ENCODE assay signal across 8 cellular contexts in genomic region chr16:66406534-66407368, GRCh38. TPM values are rescaled to one million over a fixed set of nuclear protein-coding genes. Genes with fewer than 3 reads are reported as not detected.
DNase-seq lines count a peak whose midpoint lies in the region; ATAC-seq, FAIRE-seq and TF ChIP-seq lines count a peak whose summit lies in the region.

No MANE protein-coding gene starts in this region.

- FAIRE-seq in GM12891 (lab: Jason Lieb, UNC) = peak; percentile 87
- peak; percentile 78 for FAIRE-seq in keratinocyte (lab: Jason Lieb, UNC)

- TF ChIP-seq POLR2A in GM12891 (IDR thresholded peaks at IDR 0.05; ENCODE audit: low read depth, low read length) = no peak

- peak overlapping the region; percentile 37 to 68 (median 53) for H3K4me3 ChIP-seq in keratinocyte (ENCODE audit: control insufficient read depth in 2 of 3, extremely low read depth in 1 of 3, insufficient read depth in 2 of 3, low read depth in 1 of 3, low read length in 3 of 3)

- peaks cover 28% of the 10 kb centered on the region for H3K4me1 ChIP-seq in keratinocyte (ENCODE audit: control insufficient read depth, extremely low read depth, insufficient read depth, low read length)

- H3K27ac ChIP-seq in keratinocyte (ENCODE audit: control insufficient read depth, insufficient read depth, low read length) = peak overlapping the region; percentile 1

- H3K9ac ChIP-seq in keratinocyte (ENCODE audit: control insufficient read depth, extremely low read depth, insufficient read depth, low read length) = peak overlapping the region; percentile 36

- H3K79me2 ChIP-seq in keratinocyte (ENCODE audit: control insufficient read depth, insufficient read depth, low read length) = no peaks in the 10 kb centered on the region

- peak overlapping the region; percentile 86 for H2AFZ ChIP-seq in keratinocyte (ENCODE audit: control insufficient read depth, low read length)

- DNase-seq in GM12891 (ENCODE audit: insufficient read length, low spot score) = peak; percentile 80
- DNase-seq in NCI-H2196 (lab: John Stamatoyannopoulos, UW; ENCODE audit: unreplicated experiment) = peak; percentile 53
- peak; percentile 75 to 92 (median 82) for DNase-seq in activated CD4-positive, CD25-positive, alpha-beta regulatory T cell (lab: John Stamatoyannopoulos, UW)
- peak; percentile 85 for DNase-seq in cerebellar cortex (ENCODE audit: low spot score)
- no peak for DNase-seq in keratinocyte (ENCODE audit: low read depth, low spot score)
- peak; percentile 89 for DNase-seq in stimulated activated CD4-positive, alpha-beta T cell treated with anti-CD3 and anti-CD28 coated beads, Interleukin-12 subunit alpha, Interleukin-12 subunit beta, amount 100 ng/mL, for 4 hours

- H3K36me3 ChIP-seq in keratinocyte (ENCODE audit: control insufficient read depth in 2 of 2, extremely low read depth in 1 of 2, insufficient read depth in 2 of 2, low read length in 2 of 2) = no peaks in the 10 kb centered on the region

- peaks cover 6% of the 10 kb centered on the region for H3K27me3 ChIP-seq in keratinocyte (ENCODE audit: control insufficient read depth, extremely low read depth, insufficient read depth, low read length)

- H3K9me3 ChIP-seq in keratinocyte (ENCODE audit: control insufficient read depth, low read depth, low read length) = no peaks in the 10 kb centered on the region

- H4K20me1 ChIP-seq in keratinocyte (ENCODE audit: control insufficient read depth, extremely low read depth, insufficient read depth, low read length) = no peaks in the 10 kb centered on the region

- H3K4me2 ChIP-seq in keratinocyte (ENCODE audit: control insufficient read depth, extremely low read depth, insufficient read depth, low read depth, low read length) = peak overlapping the region; percentile 82

- peak; percentile 77 to 88 (median 78) for TF ChIP-seq CTCF in keratinocyte (optimal IDR thresholded peaks at IDR 0.05 in 1 of 3, IDR thresholded peaks at IDR 0.05 in 1 of 3, conservative IDR thresholded peaks at IDR 0.05 in 1 of 3; ENCODE audit: extremely low read depth in 1 of 3, insufficient read depth in 2 of 3, low read length in 3 of 3)

- no peaks in the 10 kb centered on the region for H3K9me1 ChIP-seq in keratinocyte (ENCODE audit: control insufficient read depth, extremely low read depth, insufficient read depth, low read length)

- dilution Hi-C loops in keratinocyte (cut with MboI; ENCODE audit: extremely low pct_ligation_motif_present, low sequenced_read_pairs) = no loop called here

- ATAC-seq in HG02884 (IDR thresholded peaks at IDR 0.05; ENCODE audit: unreplicated experiment) (peak; percentile 78), GM18519 (IDR thresholded peaks at IDR 0.05; ENCODE audit: low FRiP score, unreplicated experiment) (no peak)

TF ChIP-seq in GM12891, 5 proteins besides CTCF, POLR2A, EP300 and RAD21:
- TF ChIP-seq POLR2AphosphoS5 (IDR thresholded peaks at IDR 0.05; ENCODE audit: low read depth, low read length) (no peak), SPI1 (IDR thresholded peaks at IDR 0.05; ENCODE audit: low read depth, low read length) (no peak), PAX5 (IDR thresholded peaks at IDR 0.05; ENCODE audit: insufficient read depth, low read length, severe bottlenecking) (no peak), TAF1 (IDR thresholded peaks at IDR 0.05; ENCODE audit: low read depth, low read length) (no peak), POU2F2 (IDR thresholded peaks at IDR 0.05; ENCODE audit: low read depth, low read length) (no peak)

RNA-seq across cellular contexts. Expression of gene BEAN1, which starts 20.3 kb away (rescaled TPM):
- not detected for polyA plus RNA-seq in GM12891 (2012; ENCODE audit: low read depth, missing spikeins)
- 0.07 to 0.82 TPM (median 0.24 TPM) in 3 replicates for polyA plus RNA-seq in keratinocyte
- polyA plus RNA-seq in keratinocyte (2011; ENCODE audit: low read depth) = 0.27 TPM
- 0.13 and 0.51 TPM in 2 replicates for polyA plus RNA-seq in keratinocyte (2011; cell fraction: cytosol; rRNA removed)
- polyA plus RNA-seq in keratinocyte (2011; cell fraction: nucleus; rRNA removed) = 0.75 and 1.0 TPM in 2 replicates
- 0.15 and 1.7 TPM in 2 replicates for polyA plus RNA-seq in keratinocyte (2012; ENCODE audit: low replicate concordance)
- polyA minus RNA-seq in keratinocyte = 0.13 to 0.29 TPM (median 0.26 TPM) in 3 replicates
- not detected for polyA minus RNA-seq in keratinocyte (2011; cell fraction: cytosol; rRNA and poly(A)+ RNA removed)
- polyA minus RNA-seq in keratinocyte (2011; cell fraction: nucleus; rRNA and poly(A)+ RNA removed) = 0.32 TPM in 1 of 2 replicates, not detected in the other

RNA-seq across cellular contexts. Expression of gene CDH5, which starts 40.3 kb away (rescaled TPM):
- not detected for polyA plus RNA-seq in GM12891 (2012; ENCODE audit: low read depth, missing spikeins)
- 0.02 to 0.05 TPM in 2 of 3 replicates, not detected in the other for polyA plus RNA-seq in keratinocyte
- polyA plus RNA-seq in keratinocyte (2011; ENCODE audit: low read depth) = 0.85 TPM
- 0.01 TPM in 1 of 2 replicates, not detected in the other for polyA plus RNA-seq in keratinocyte (2011; cell fraction: cytosol; rRNA removed)
- 0.06 and 0.12 TPM in 2 replicates for polyA plus RNA-seq in keratinocyte (2011; cell fraction: nucleus; rRNA removed)
- 0.06 TPM in 1 of 2 replicates, not detected in the other for polyA plus RNA-seq in keratinocyte (2012; ENCODE audit: low replicate concordance)
- not detected in 3 replicates for polyA minus RNA-seq in keratinocyte
- not detected for polyA minus RNA-seq in keratinocyte (2011; cell fraction: cytosol; rRNA and poly(A)+ RNA removed)
- not detected in 2 replicates for polyA minus RNA-seq in keratinocyte (2011; cell fraction: nucleus; rRNA and poly(A)+ RNA removed)
